ENCODE assay signal across 22 cellular contexts in the genomic region with DNA sequence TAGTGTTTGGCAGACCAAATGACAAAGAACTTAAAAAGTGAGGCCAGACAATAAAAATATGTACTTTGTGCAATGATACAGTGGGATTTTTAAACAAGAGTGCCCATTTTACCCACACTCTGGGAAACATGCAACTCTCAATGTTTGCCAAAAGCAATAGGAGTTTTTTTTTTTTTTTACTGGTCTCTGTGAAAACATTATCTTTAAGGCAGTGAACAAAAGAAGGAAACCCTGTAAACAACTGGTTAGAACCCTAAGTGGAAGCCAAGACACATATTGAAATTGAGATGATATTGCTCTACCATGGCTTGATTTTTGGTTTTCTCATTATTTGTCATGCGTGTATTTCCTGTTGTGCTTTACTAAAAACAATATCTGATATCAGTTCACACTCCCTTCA.
"Had no signal": no experiment of that assay in that cellular context is flagged by ENCODE, and none has a peak within 500 bp of the region (broad histone marks: within the 10 kb centered on the region; RNA-seq: fewer than 3 reads in every experiment).

No MANE protein-coding gene starts in this region.

- H3K4me2 ChIP-seq: hepatocyte had no signal

- H3K4me3 ChIP-seq: esophagus muscularis mucosa, gastrocnemius medialis, hepatocyte, psoas muscle, right atrium auricular region, spleen, suprapubic skin, tibial artery, upper lobe of right lung had no signal

- ATAC-seq: gastrocnemius medialis, left cardiac atrium, psoas muscle, upper lobe of right lung had no signal

- H3K4me1 ChIP-seq: esophagus muscularis mucosa, gastrocnemius medialis, parathyroid adenoma, psoas muscle, right atrium auricular region, suprapubic skin, tibial artery, upper lobe of right lung had no signal

- H3K9me3 ChIP-seq: esophagus muscularis mucosa, gastrocnemius medialis, psoas muscle, right atrium auricular region, suprapubic skin, tibial artery, upper lobe of right lung had no signal

- DNase-seq: activated CD4-positive, alpha-beta T cell treated with anti-CD3 and anti-CD28 coated beads for 1 hour; activated gamma-delta T cell treated with Interleukin-2 at 50 U/mL for 16 hours; activated naive CD4-positive, alpha-beta T cell treated with anti-CD3 and anti-CD28 coated beads, Interleukin-2, amount 50 U/mL, for 16 hours; activated T-cell treated with anti-CD3 and anti-CD28 coated beads, Interleukin-2, amount 50 U/mL, for 1 hour; amygdala; caudate nucleus; cortex of kidney; gastrocnemius medialis; glutamatergic neuron; left cardiac atrium; naive B cell; nucleus accumbens; psoas muscle; spleen; stimulated activated naive CD4-positive, alpha-beta T cell; tibial artery; upper lobe of right lung had no signal

- H2AFZ ChIP-seq: hepatocyte, parathyroid adenoma had no signal

- H3K27ac ChIP-seq: esophagus muscularis mucosa, gastrocnemius medialis, hepatocyte, parathyroid adenoma, psoas muscle, right atrium auricular region, spleen, suprapubic skin, tibial artery, upper lobe of right lung had no signal

- H3K79me2 ChIP-seq: hepatocyte, parathyroid adenoma had no signal

- H3K27me3 ChIP-seq: esophagus muscularis mucosa, gastrocnemius medialis, hepatocyte, right atrium auricular region, spleen, suprapubic skin, tibial artery, upper lobe of right lung had no signal

- H3K9ac ChIP-seq: parathyroid adenoma had no signal

- H3K36me3 ChIP-seq: esophagus muscularis mucosa, gastrocnemius medialis, right atrium auricular region, spleen, suprapubic skin, tibial artery, upper lobe of right lung had no signal
